Comparison of ENCODE assay signal across 2 cellular contexts in the genomic region with DNA sequence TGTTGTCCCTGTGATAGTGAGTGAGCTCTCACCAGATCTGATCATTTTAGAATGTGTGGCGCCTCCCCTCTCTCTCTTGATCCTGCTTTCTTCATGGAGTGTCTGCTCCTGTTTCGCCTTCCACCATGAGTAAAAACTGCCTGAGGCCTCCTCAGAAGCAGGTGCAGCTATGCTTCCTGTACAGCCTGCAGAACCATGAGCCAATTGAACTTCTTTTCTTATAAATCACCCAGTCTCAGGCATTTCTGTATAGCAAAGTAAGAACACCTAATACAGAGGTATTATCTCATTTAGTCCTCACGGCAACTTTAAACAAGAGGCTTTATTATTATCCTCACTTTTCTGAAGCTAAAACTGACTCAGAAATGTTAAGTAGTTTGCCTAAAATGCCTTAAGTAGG.
TF ChIP-seq lines count a peak whose summit lies in the region.

No MANE protein-coding gene starts in this region.

TF ChIP-seq in IMR-90, 13 proteins besides CTCF, POLR2A, EP300 and RAD21:
- TF ChIP-seq ELK1 (IDR thresholded peaks at IDR 0.05; ENCODE audit: borderline replicate concordance, low read depth, low read length): no peak
- TF ChIP-seq MXI1 (IDR thresholded peaks at IDR 0.05; ENCODE audit: borderline replicate concordance, low read depth, low read length): no peak
- no peak for TF ChIP-seq MAZ (IDR thresholded peaks at IDR 0.05; ENCODE audit: borderline replicate concordance, low read depth, low read length)
- TF ChIP-seq FOS (IDR thresholded peaks at IDR 0.05; ENCODE audit: low read depth, low read length): no peak
- TF ChIP-seq RFX5 (IDR thresholded peaks at IDR 0.05; ENCODE audit: low read depth, low read length): no peak
- TF ChIP-seq BHLHE40 (IDR thresholded peaks at IDR 0.05; ENCODE audit: low read depth, low read length): no peak
- TF ChIP-seq RCOR1 (IDR thresholded peaks at IDR 0.05; ENCODE audit: insufficient replicate concordance, low read length): no peak
- TF ChIP-seq CEBPB (IDR thresholded peaks at IDR 0.05; ENCODE audit: low read depth, low read length): no peak
- TF ChIP-seq, protein P1, sequence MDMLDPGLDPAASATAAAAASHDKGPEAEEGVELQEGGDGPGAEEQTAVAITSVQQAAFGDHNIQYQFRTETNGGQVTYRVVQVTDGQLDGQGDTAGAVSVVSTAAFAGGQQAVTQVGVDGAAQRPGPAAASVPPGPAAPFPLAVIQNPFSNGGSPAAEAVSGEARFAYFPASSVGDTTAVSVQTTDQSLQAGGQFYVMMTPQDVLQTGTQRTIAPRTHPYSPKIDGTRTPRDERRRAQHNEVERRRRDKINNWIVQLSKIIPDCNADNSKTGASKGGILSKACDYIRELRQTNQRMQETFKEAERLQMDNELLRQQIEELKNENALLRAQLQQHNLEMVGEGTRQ (IDR thresholded peaks at IDR 0.05; ENCODE audit: low read depth, low read length): no peak
- no peak for TF ChIP-seq SMC3 (IDR thresholded peaks at IDR 0.05; ENCODE audit: low read depth, low read length)
- no peak for TF ChIP-seq MAFK (IDR thresholded peaks at IDR 0.05; ENCODE audit: low read depth, low read length)
- no peak for TF ChIP-seq CHD1 (IDR thresholded peaks at IDR 0.05; ENCODE audit: low read depth, low read length)
- no peak for TF ChIP-seq NFE2L2 (IDR thresholded peaks at IDR 0.05; ENCODE audit: low read depth, low read length)

TF ChIP-seq in H1, 55 proteins besides CTCF, POLR2A, EP300 and RAD21:
- TF ChIP-seq, protein P1 (IDR thresholded peaks at IDR 0.05; ENCODE audit: low read length): no peak
- TF ChIP-seq HDAC2 (IDR thresholded peaks at IDR 0.05; ENCODE audit: borderline replicate concordance in 1 of 2, low read depth in 2 of 2, low read length in 2 of 2) (no peak), KDM1A (IDR thresholded peaks at IDR 0.05; ENCODE audit: borderline replicate concordance, low read length) (no peak), E2F6 (IDR thresholded peaks at IDR 0.05) (no peak), SP4 (IDR thresholded peaks at IDR 0.05; ENCODE audit: low read length) (no peak), EZH2 (IDR thresholded peaks at IDR 0.05; ENCODE audit: low read depth, low read length, severe bottlenecking) (no peak), HDAC6 (IDR thresholded peaks at IDR 0.05; ENCODE audit: low read depth, low read length) (no peak)
TF ChIP-seq in H1: peak in this region for 0.
